ENCODE assay signal across 2 cellular contexts in genomic region chr11:72226701-72227100, GRCh38.
TF ChIP-seq lines count a peak whose summit lies in the region.

No MANE protein-coding gene starts in this region.

TF ChIP-seq in IMR-90, 13 proteins besides CTCF, POLR2A, EP300 and RAD21:
- TF ChIP-seq MAFK (IDR thresholded peaks at IDR 0.05; ENCODE audit: low read depth, low read length) (no peak), SMC3 (IDR thresholded peaks at IDR 0.05; ENCODE audit: low read depth, low read length) (no peak), USF2 (IDR thresholded peaks at IDR 0.05; ENCODE audit: low read depth, low read length) (no peak), RCOR1 (IDR thresholded peaks at IDR 0.05; ENCODE audit: insufficient replicate concordance, low read length) (no peak), NFE2L2 (IDR thresholded peaks at IDR 0.05; ENCODE audit: low read depth, low read length) (no peak), CEBPB (IDR thresholded peaks at IDR 0.05; ENCODE audit: low read depth, low read length) (no peak), MXI1 (IDR thresholded peaks at IDR 0.05; ENCODE audit: borderline replicate concordance, low read depth, low read length) (no peak), RFX5 (IDR thresholded peaks at IDR 0.05; ENCODE audit: low read depth, low read length) (no peak), MAZ (IDR thresholded peaks at IDR 0.05; ENCODE audit: borderline replicate concordance, low read depth, low read length) (no peak), BHLHE40 (IDR thresholded peaks at IDR 0.05; ENCODE audit: low read depth, low read length) (no peak)
TF ChIP-seq in IMR-90: peak in this region for 0.

TF ChIP-seq in K562, 482 proteins besides CTCF, POLR2A, EP300 and RAD21:
- no peak for TF ChIP-seq ZFP91 (CRISPR knock-in tag; IDR thresholded peaks at IDR 0.05)
- TF ChIP-seq TFAP4 (CRISPR knock-in tag; IDR thresholded peaks at IDR 0.05; ENCODE audit: borderline replicate concordance) = peak; percentile 44; the same call in 1 of the 2 replicates
- TF ChIP-seq KAT8 (IDR thresholded peaks at IDR 0.05; ENCODE audit: low read depth) = no peak
- no peak for TF ChIP-seq ZNF347 (CRISPR knock-in tag; IDR thresholded peaks at IDR 0.05; ENCODE audit: low read depth)
- TF ChIP-seq SNRNP70 (optimal IDR thresholded peaks at IDR 0.05; ENCODE audit: low read depth, low read length) = no peak
